In genomic region chr5:33890633-33891032, GRCh38 we compare ENCODE assay signal across 9 cellular contexts. TPM values are rescaled to one million over a fixed set of nuclear protein-coding genes. Genes with fewer than 3 reads are reported as not detected.
DNase-seq lines count a peak whose midpoint lies in the region; TF ChIP-seq lines count a peak whose summit lies in the region.
"Had no signal": no experiment of that assay in that cellular context is flagged by ENCODE, and none has a peak within 500 bp of the region (broad histone marks: within the 10 kb centered on the region; RNA-seq: fewer than 3 reads in every experiment).

No MANE protein-coding gene starts in this region.

- in situ Hi-C loops in GM13977 (cut with MboI; ENCODE audit: low pct_unique_long_range_greater_than_20kb, low sequenced_read_pairs, unreplicated experiment): no loop called here

- H3K4me3 ChIP-seq in HUES6 (ENCODE audit: low read depth, low read length): peak overlapping the region; percentile 72
- peak overlapping the region; percentile 59 to 85 (median 72) for H3K4me3 ChIP-seq in fibroblast of lung (replicated peaks in 1 of 4; ENCODE audit: control extremely low read depth in 1 of 4, insufficient read depth in 1 of 4, low read depth in 3 of 4, low read length in 4 of 4)
- peak overlapping the region; percentile 49 for H3K4me3 ChIP-seq in rectal smooth muscle tissue (ENCODE audit: low read length)
- no peak overlapping the region for H3K4me3 ChIP-seq in A673 (ENCODE audit: low read depth, low read length, poor library complexity, severe bottlenecking)

- DNase-seq in GM13977 (ENCODE audit: low spot score): peak; percentile 46
- DNase-seq in fibroblast of lung (ENCODE audit: low read depth in 2 of 2): peak; percentile 35 to 47
- no peak for DNase-seq in A673 (ENCODE audit: low spot score)
- DNase-seq in inferior parietal cortex (ENCODE audit: extremely low spot score): no peak
- no peak for DNase-seq in central memory CD4-positive, alpha-beta T cell
- DNase-seq in NCI-H2227 (lab: John Stamatoyannopoulos, UW; ENCODE audit: unreplicated experiment): no peak

- no TSS peak for BruUV-seq in A673 (replicated peaks; lab: Mats Ljungman, UMichigan)

- TF ChIP-seq CTCF in GM13977 (IDR thresholded peaks at IDR 0.05; ENCODE audit: extremely low read depth, insufficient read depth, missing control alignments) (no peak), fibroblast of lung (conservative IDR thresholded peaks at IDR 0.05 in 1 of 2, IDR thresholded peaks at IDR 0.05 in 1 of 2; ENCODE audit: low read depth in 1 of 2, low read length in 2 of 2) (peak; percentile 25 to 51), A673 (conservative IDR thresholded peaks at IDR 0.05; ENCODE audit: low read depth, low read length) (no peak)

- intact Hi-C loops in A673 (cut with micrococcal nuclease; ENCODE audit: unreplicated experiment): no loop called here

- H3K4me1 ChIP-seq in HUES6 (ENCODE audit: control insufficient read depth, insufficient read depth, low read length) (peaks cover 32% of the 10 kb centered on the region), fibroblast of lung (ENCODE audit: control insufficient read depth, extremely low read depth, insufficient read depth, low read length) (peaks cover 11% of the 10 kb centered on the region), rectal smooth muscle tissue (ENCODE audit: control insufficient read depth, insufficient read depth, low read length) (peaks cover 6% of the 10 kb centered on the region), A673 (ENCODE audit: insufficient read depth, low read length, poor library complexity, severe bottlenecking) (no peaks in the 10 kb centered on the region)

- POLR2A ChIA-PET in A673 (lab: Charles Lee; ENCODE audit: low non-redundant PET): no interaction called here

- H4K20me1 ChIP-seq in fibroblast of lung (ENCODE audit: control insufficient read depth, extremely low read depth, insufficient read depth, low read length): no peaks in the 10 kb centered on the region

- H3K4me2 ChIP-seq in fibroblast of lung (ENCODE audit: extremely low read depth, insufficient read depth, low read length): peak overlapping the region; percentile 82

- CTCF ChIA-PET in A673 (lab: Charles Lee): no interaction called here

- H3K9ac ChIP-seq in HUES6 (ENCODE audit: low read length) (peak overlapping the region; percentile 78), fibroblast of lung (ENCODE audit: insufficient read depth, low read length) (peak overlapping the region; percentile 13), rectal smooth muscle tissue (ENCODE audit: low read length) (no peak overlapping the region)

- H3K9me3 ChIP-seq in HUES6 (ENCODE audit: control insufficient read depth, insufficient read depth, low read depth, low read length) (no peaks in the 10 kb centered on the region), fibroblast of lung (ENCODE audit: control insufficient read depth, insufficient read depth, low read depth, low read length) (no peaks in the 10 kb centered on the region), A673 (ENCODE audit: low read depth, low read length, poor library complexity, severe bottlenecking) (no peaks in the 10 kb centered on the region)

- no peak overlapping the region for H3K27ac ChIP-seq in HUES6 (ENCODE audit: low read depth, low read length)
- peak overlapping the region; percentile 54 for H3K27ac ChIP-seq in fibroblast of lung (ENCODE audit: insufficient read depth, low read length)
- no peak overlapping the region for H3K27ac ChIP-seq in rectal smooth muscle tissue (ENCODE audit: low read depth, low read length)
- H3K27ac ChIP-seq in A673 (ENCODE audit: low read depth, low read length, poor library complexity, severe bottlenecking): no peak overlapping the region

- H3K36me3 ChIP-seq in HUES6 (ENCODE audit: control insufficient read depth, insufficient read depth, low read length) (no peaks in the 10 kb centered on the region), fibroblast of lung (ENCODE audit: control insufficient read depth, insufficient read depth, low read length) (no peaks in the 10 kb centered on the region), rectal smooth muscle tissue (ENCODE audit: control insufficient read depth, insufficient read depth, low read length) (no peaks in the 10 kb centered on the region), A673 (ENCODE audit: insufficient read depth, low read length, poor library complexity, severe bottlenecking) (no peaks in the 10 kb centered on the region)

- peaks cover 5% of the 10 kb centered on the region; the same call in 1 of the 2 replicates for H3K27me3 ChIP-seq in HUES6 (ENCODE audit: control insufficient read depth, insufficient read depth, low read length)
- no peaks in the 10 kb centered on the region for H3K27me3 ChIP-seq in fibroblast of lung (ENCODE audit: control insufficient read depth, insufficient read depth, low read length)
- no peaks in the 10 kb centered on the region for H3K27me3 ChIP-seq in rectal smooth muscle tissue (ENCODE audit: control insufficient read depth, insufficient read depth, low read length)
- H3K27me3 ChIP-seq in A673 (replicated peaks; ENCODE audit: insufficient read depth, low read depth, low read length, poor library complexity): peaks cover 53% of the 10 kb centered on the region

- H3K79me2 ChIP-seq in fibroblast of lung (ENCODE audit: control insufficient read depth, insufficient read depth, low read length): peaks cover 31% of the 10 kb centered on the region

- no peak overlapping the region for H2AFZ ChIP-seq in fibroblast of lung (ENCODE audit: low read length)

RNA-seq across cellular contexts. Expression of gene ADAMTS12, which starts 1.2 kb away (rescaled TPM):
- total RNA-seq in fibroblast of lung (6.4 and 10.7 TPM in 2 replicates), A673 (2021) (0.76 and 0.84 TPM in 2 replicates)
- 35.9 and 44.8 TPM in 2 replicates for polyA plus RNA-seq in fibroblast of lung
- polyA plus RNA-seq in fibroblast of lung (2012): 22.0 and 30.9 TPM in 2 replicates
- 68.3 and 81.3 TPM in 2 replicates for polyA minus RNA-seq in fibroblast of lung (ENCODE audit: low replicate concordance)
- total RNA-seq: T-helper 1 cell treated with Interleukin-12 subunit alpha and Interleukin-12 subunit beta and Interleukin-4 antibody, amounts not matched to agents 30 ng/mL and 1 ng/mL, for 36 hours had no signal

RNA-seq across cellular contexts. Expression of gene RXFP3, which starts 45.6 kb away (rescaled TPM):
- not detected in 2 replicates for total RNA-seq in fibroblast of lung
- polyA plus RNA-seq in fibroblast of lung: not detected in 2 replicates
- polyA plus RNA-seq in fibroblast of lung (2012): not detected in 2 replicates
- polyA minus RNA-seq in fibroblast of lung (ENCODE audit: low replicate concordance): not detected in 2 replicates
- not detected in 2 replicates for total RNA-seq in A673 (2021)
- total RNA-seq: T-helper 1 cell treated with Interleukin-12 subunit alpha and Interleukin-12 subunit beta and Interleukin-4 antibody, amounts not matched to agents 30 ng/mL and 1 ng/mL, for 36 hours had no signal

Comparison
In these comparisons a context has a peak if more than half of its experiments do, and no peak if none do; other contexts are left out.
1. DNase-seq: peak in GM13977 (single experiment) and fibroblast of lung (2 of 2); none in A673 (single experiment), inferior parietal cortex (single experiment), central memory CD4-positive, alpha-beta T cell (single experiment) and NCI-H2227 (single experiment).
2. CTCF ChIP-seq: peak in fibroblast of lung (2 of 2); none in GM13977 (single experiment) and A673 (single experiment).